15 cellular contexts compared by ENCODE assay signal in the genomic region with DNA sequence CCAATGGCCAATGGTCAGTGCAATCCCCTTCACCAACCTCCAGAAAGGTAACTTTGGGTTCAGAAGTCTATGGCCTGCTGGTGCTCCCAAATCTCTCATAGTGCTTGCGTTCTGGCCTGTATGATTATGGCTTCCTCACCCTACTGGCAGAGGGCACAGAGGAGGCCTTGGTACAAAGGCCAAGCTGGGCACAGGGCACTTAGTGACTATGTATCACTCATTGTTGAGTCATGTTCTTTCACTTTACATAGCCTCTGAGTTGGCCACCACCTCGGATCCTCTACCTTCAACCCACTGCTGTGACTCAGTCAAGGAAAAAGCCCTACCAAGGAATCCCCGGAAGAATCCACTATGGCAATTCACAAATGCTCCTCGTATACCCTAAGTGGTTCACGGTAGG.
A peak's percentile ranks its signal among the peaks of the same experiment; 100 is the strongest.
DNase-seq lines count a peak whose midpoint lies in the region; ATAC-seq, FAIRE-seq and TF ChIP-seq lines count a peak whose summit lies in the region.
"Had no signal": no experiment of that assay in that cellular context is flagged by ENCODE, and none has a peak within 500 bp of the region (broad histone marks: within the 10 kb centered on the region; RNA-seq: fewer than 3 reads in every experiment).

No MANE protein-coding gene starts in this region.

- no peaks in the 10 kb centered on the region for H3K79me2 ChIP-seq in keratinocyte (ENCODE audit: control insufficient read depth, insufficient read depth, low read length)

- no peaks in the 10 kb centered on the region for H4K20me1 ChIP-seq in keratinocyte (ENCODE audit: control insufficient read depth, extremely low read depth, insufficient read depth, low read length)

- H2AFZ ChIP-seq in keratinocyte (ENCODE audit: control insufficient read depth, low read length), result no peak overlapping the region

- H3K27me3 ChIP-seq in WERI-Rb-1 (ENCODE audit: insufficient read depth, low read depth, severe bottlenecking), result no peaks in the 10 kb centered on the region
- no peaks in the 10 kb centered on the region for H3K27me3 ChIP-seq in keratinocyte (ENCODE audit: control insufficient read depth, extremely low read depth, insufficient read depth, low read length)
- H3K27me3 ChIP-seq: thyroid gland had no signal

- no peak overlapping the region for H3K4me2 ChIP-seq in keratinocyte (ENCODE audit: control insufficient read depth, extremely low read depth, insufficient read depth, low read depth, low read length)

- peaks cover 14% of the 10 kb centered on the region for H3K4me1 ChIP-seq in keratinocyte (ENCODE audit: control insufficient read depth, extremely low read depth, insufficient read depth, low read length)
- H3K4me1 ChIP-seq: thyroid gland had no signal

- DNase-seq in A172 (ENCODE audit: low spot score), result peak; percentile 64
- DNase-seq in HK-2 (ENCODE audit: unreplicated experiment), result peak; percentile 15
- no peak for DNase-seq in WERI-Rb-1
- peak; percentile 19 for DNase-seq in keratinocyte (ENCODE audit: low read depth, low spot score)
- DNase-seq in activated naive CD4-positive, alpha-beta T cell (lab: John Stamatoyannopoulos, UW), result no peak
- no peak for DNase-seq in activated naive CD4-positive, alpha-beta T cell treated with anti-CD3 and anti-CD28 coated beads, Interleukin-2, amount 50 U/mL, for 16 hours
- DNase-seq: activated CD4-positive, alpha-beta T cell treated with anti-CD3 and anti-CD28 coated beads, Interleukin-2, amount 50 U/mL, for 1 hour; activated T-cell treated with anti-CD3 and anti-CD28 coated beads, Interleukin-2, amount 50 U/mL, for 48 hours; NCI-H1417; right cardiac atrium; stimulated activated CD4-positive, alpha-beta T cell treated with anti-CD3 and anti-CD28 coated beads, Interleukin-2, amount 100 ng/mL, for 48 hours; thyroid gland had no signal

- H3K9me3 ChIP-seq in WERI-Rb-1 (ENCODE audit: severe bottlenecking) (no peaks in the 10 kb centered on the region), keratinocyte (ENCODE audit: control insufficient read depth, low read depth, low read length) (no peaks in the 10 kb centered on the region)
- H3K9me3 ChIP-seq: thyroid gland had no signal

- H3K9ac ChIP-seq in keratinocyte (ENCODE audit: control insufficient read depth, extremely low read depth, insufficient read depth, low read length), result no peak overlapping the region

- ATAC-seq in HG03159 (IDR thresholded peaks at IDR 0.05; ENCODE audit: unreplicated experiment) (no peak), GM18867 (IDR thresholded peaks at IDR 0.05; ENCODE audit: unreplicated experiment) (no peak)
- ATAC-seq: right cardiac atrium had no signal

- FAIRE-seq in keratinocyte (lab: Jason Lieb, UNC), result no peak
- FAIRE-seq: endometrium had no signal

- H3K27ac ChIP-seq in WERI-Rb-1, result peak overlapping the region; percentile 87
- no peak overlapping the region for H3K27ac ChIP-seq in keratinocyte (ENCODE audit: control insufficient read depth, insufficient read depth, low read length)
- H3K27ac ChIP-seq: thyroid gland had no signal

- TF ChIP-seq CTCF in WERI-Rb-1 (IDR thresholded peaks at IDR 0.05; ENCODE audit: low read depth, low read length), result no peak
- TF ChIP-seq CTCF in keratinocyte (optimal IDR thresholded peaks at IDR 0.05 in 1 of 3, IDR thresholded peaks at IDR 0.05 in 1 of 3, conservative IDR thresholded peaks at IDR 0.05 in 1 of 3; ENCODE audit: extremely low read depth in 1 of 3, insufficient read depth in 2 of 3, low read length in 3 of 3), result no peak

- no peaks in the 10 kb centered on the region for H3K9me1 ChIP-seq in keratinocyte (ENCODE audit: control insufficient read depth, extremely low read depth, insufficient read depth, low read length)

- H3K4me3 ChIP-seq in WERI-Rb-1 (ENCODE audit: low read depth, low read length) (no peak overlapping the region), keratinocyte (ENCODE audit: control insufficient read depth in 2 of 3, extremely low read depth in 1 of 3, insufficient read depth in 2 of 3, low read depth in 1 of 3, low read length in 3 of 3) (no peak overlapping the region)
- H3K4me3 ChIP-seq: thyroid gland had no signal

- H3K36me3 ChIP-seq in WERI-Rb-1, result no peaks in the 10 kb centered on the region
- no peaks in the 10 kb centered on the region for H3K36me3 ChIP-seq in keratinocyte (ENCODE audit: control insufficient read depth in 2 of 2, extremely low read depth in 1 of 2, insufficient read depth in 2 of 2, low read length in 2 of 2)
- H3K36me3 ChIP-seq: thyroid gland had no signal

- dilution Hi-C loops in keratinocyte (cut with MboI; ENCODE audit: extremely low pct_ligation_motif_present, low sequenced_read_pairs), result no loop called here

Comparison
In these comparisons a context has a peak if more than half of its experiments do, and no peak if none do; other contexts are left out.
1. DNase-seq: peak in A172 (single experiment), HK-2 (single experiment) and keratinocyte (single experiment); none in WERI-Rb-1 (single experiment), activated naive CD4-positive, alpha-beta T cell (0 of 4) and activated naive CD4-positive, alpha-beta T cell treated with anti-CD3 and anti-CD28 coated beads, Interleukin-2, amount 50 U/mL, for 16 hours (single experiment).